1 cellular context compared by ENCODE assay signal in the genomic region with DNA sequence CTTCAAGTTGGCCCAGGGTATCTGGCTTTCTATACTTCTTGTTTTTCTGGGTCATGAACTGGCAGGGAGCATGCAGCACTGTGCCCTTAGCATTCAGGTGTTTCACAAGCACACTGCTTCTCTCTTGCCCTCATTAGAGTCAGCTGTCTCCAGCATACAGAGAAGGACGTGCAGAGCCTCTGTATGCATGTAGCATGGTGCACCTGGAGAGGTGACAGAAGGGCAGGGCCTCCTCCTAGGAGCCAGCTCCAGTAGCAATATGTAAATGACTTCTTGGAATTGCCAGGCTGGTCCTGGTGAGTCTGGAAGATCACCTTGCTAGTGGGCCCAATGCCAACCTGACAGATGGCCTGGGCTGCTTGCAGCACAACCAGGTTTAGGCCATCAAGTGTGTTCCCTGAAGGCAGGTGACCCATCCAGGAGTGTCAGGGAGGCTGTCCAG.
TF ChIP-seq lines count a peak whose summit lies in the region.

No MANE protein-coding gene starts in this region.

TF ChIP-seq in HepG2, 621 proteins besides CTCF, POLR2A, EP300 and RAD21 (continued from another document):
- TF ChIP-seq HOXA9 (CRISPR knock-in tag; IDR thresholded peaks at IDR 0.05; ENCODE audit: borderline replicate concordance): no peak
- TF ChIP-seq, protein P1, sequence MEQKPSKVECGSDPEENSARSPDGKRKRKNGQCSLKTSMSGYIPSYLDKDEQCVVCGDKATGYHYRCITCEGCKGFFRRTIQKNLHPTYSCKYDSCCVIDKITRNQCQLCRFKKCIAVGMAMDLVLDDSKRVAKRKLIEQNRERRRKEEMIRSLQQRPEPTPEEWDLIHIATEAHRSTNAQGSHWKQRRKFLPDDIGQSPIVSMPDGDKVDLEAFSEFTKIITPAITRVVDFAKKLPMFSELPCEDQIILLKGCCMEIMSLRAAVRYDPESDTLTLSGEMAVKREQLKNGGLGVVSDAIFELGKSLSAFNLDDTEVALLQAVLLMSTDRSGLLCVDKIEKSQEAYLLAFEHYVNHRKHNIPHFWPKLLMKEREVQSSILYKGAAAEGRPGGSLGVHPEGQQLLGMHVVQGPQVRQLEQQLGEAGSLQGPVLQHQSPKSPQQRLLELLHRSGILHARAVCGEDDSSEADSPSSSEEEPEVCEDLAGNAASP (CRISPR knock-in tag; IDR thresholded peaks at IDR 0.05; ENCODE audit: borderline replicate concordance): no peak
- TF ChIP-seq, protein P2, sequence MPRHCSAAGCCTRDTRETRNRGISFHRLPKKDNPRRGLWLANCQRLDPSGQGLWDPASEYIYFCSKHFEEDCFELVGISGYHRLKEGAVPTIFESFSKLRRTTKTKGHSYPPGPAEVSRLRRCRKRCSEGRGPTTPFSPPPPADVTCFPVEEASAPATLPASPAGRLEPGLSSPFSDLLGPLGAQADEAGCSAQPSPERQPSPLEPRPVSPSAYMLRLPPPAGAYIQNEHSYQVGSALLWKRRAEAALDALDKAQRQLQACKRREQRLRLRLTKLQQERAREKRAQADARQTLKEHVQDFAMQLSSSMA (CRISPR knock-in tag; IDR thresholded peaks at IDR 0.05): no peak
- no peak for TF ChIP-seq CAMTA2 (CRISPR knock-in tag; IDR thresholded peaks at IDR 0.05; ENCODE audit: borderline replicate concordance)
- no peak for TF ChIP-seq ATM (IDR thresholded peaks at IDR 0.05; ENCODE audit: borderline replicate concordance)
- no peak for TF ChIP-seq ZSCAN25 (CRISPR knock-in tag; IDR thresholded peaks at IDR 0.05)
- TF ChIP-seq ATRX (CRISPR knock-in tag; IDR thresholded peaks at IDR 0.05; ENCODE audit: borderline replicate concordance): no peak
- TF ChIP-seq SYNCRIP (IDR thresholded peaks at IDR 0.05; ENCODE audit: insufficient read depth, low read depth, low read length): no peak
- no peak for TF ChIP-seq ZNF768 (CRISPR knock-in tag; IDR thresholded peaks at IDR 0.05)
- no peak for TF ChIP-seq ZNF251 (CRISPR knock-in tag; IDR thresholded peaks at IDR 0.05)
- no peak for TF ChIP-seq ZNF264 (CRISPR knock-in tag; IDR thresholded peaks at IDR 0.05)
- TF ChIP-seq GTF3A (CRISPR knock-in tag; conservative IDR thresholded peaks at IDR 0.05): no peak
- no peak for TF ChIP-seq PCBP1 (IDR thresholded peaks at IDR 0.05; ENCODE audit: borderline replicate concordance, low read depth, low read length)
- no peak for TF ChIP-seq IKZF1 (IDR thresholded peaks at IDR 0.05)
